Comparison of ENCODE assay signal across 8 cellular contexts in genomic region chr17:39867891-39868553, GRCh38. TPM values are rescaled to one million over a fixed set of nuclear protein-coding genes. Genes with fewer than 3 reads are reported as not detected.
A peak's percentile ranks its signal among the peaks of the same experiment; 100 is the strongest.
DNase-seq lines count a peak whose midpoint lies in the region; ATAC-seq lines count a peak whose summit lies in the region.

TSS of gene ZPBP2 (plus strand) at chr17:39868202. CDS start at chr17:39868355, 153 bp downstream.

- peak within 1 kb of the TSS; percentile 80 for H2AFZ ChIP-seq in Karpas-422 (ENCODE audit: low read length)
- no peak within 1 kb of the TSS for H2AFZ ChIP-seq in trophoblast cell (ENCODE audit: insufficient read depth, low read length, poor library complexity)

- no peaks in the 10 kb centered on the region for H3K9me3 ChIP-seq in CD4-positive, alpha-beta memory T cell (ENCODE audit: control insufficient read depth in 1 of 2, low read length in 2 of 2)
- no peaks in the 10 kb centered on the region for H3K9me3 ChIP-seq in Karpas-422 (ENCODE audit: low read length)
- peaks cover 5% of the 10 kb centered on the region for H3K9me3 ChIP-seq in trophoblast cell (ENCODE audit: insufficient read depth, low read depth, low read length)

- H3K14ac ChIP-seq in trophoblast cell (ENCODE audit: low read length), result no peak within 1 kb of the TSS

- H4K20me1 ChIP-seq in Karpas-422 (ENCODE audit: insufficient read depth, low read depth, low read length), result no peaks in the 10 kb centered on the region

- H3K4me3 Mint-ChIP-seq in CD4-positive, alpha-beta memory T cell, result peak within 1 kb of the TSS; percentile 79 to 93 (median 84)

- CTCF ChIA-PET in CD4-positive, alpha-beta memory T cell (lab: Charles Lee; ENCODE audit: partially characterized antibody), result no interaction called here

- no peak within 1 kb of the TSS for H3K9ac ChIP-seq in Karpas-422 (ENCODE audit: low read length)
- no peak within 1 kb of the TSS for H3K9ac ChIP-seq in trophoblast cell (ENCODE audit: low read length)

- H3K4me3 ChIP-seq in CD4-positive, alpha-beta memory T cell (ENCODE audit: low read length in 2 of 2), result peak within 1 kb of the TSS; percentile 47 to 55
- H3K4me3 ChIP-seq in Karpas-422 (ENCODE audit: low read length) (no peak within 1 kb of the TSS), trophoblast cell (ENCODE audit: low read depth, low read length) (peak within 1 kb of the TSS; percentile 18)

- H3K18ac ChIP-seq in trophoblast cell (ENCODE audit: low read length), result no peak within 1 kb of the TSS

- intact Hi-C loops in CD4-positive, alpha-beta memory T cell (cut with micrococcal nuclease), result loop anchor here (1.0 to 2.0 kb wide), 4 partner anchors 59 to 245 kb away; partner anchors contain the start of genes LRRC3C, ORMDL3 and PSMD3

- H3K4me1 ChIP-seq in CD4-positive, alpha-beta memory T cell (ENCODE audit: insufficient read depth, low read length), result peaks cover 38% of the 10 kb centered on the region
- H3K4me1 ChIP-seq in Karpas-422 (ENCODE audit: low read length) (peaks cover 65% of the 10 kb centered on the region), trophoblast cell (ENCODE audit: control insufficient read depth in 1 of 2, insufficient read depth in 2 of 2, low read length in 2 of 2) (no peaks in the 10 kb centered on the region)

- peaks cover 18% of the 10 kb centered on the region for H3K79me2 ChIP-seq in Karpas-422 (ENCODE audit: low read length)
- H3K79me2 ChIP-seq in trophoblast cell (ENCODE audit: control insufficient read depth, insufficient read depth, low read length, poor library complexity), result no peaks in the 10 kb centered on the region

- no CpG with 5 or more reads among the region's 67 CpGs for WGBS in trophoblast cell (ENCODE audit: extremely low coverage, insufficient coverage, insufficient read length)

- no peak within 1 kb of the TSS for H2AK5ac ChIP-seq in trophoblast cell (ENCODE audit: low read length)

- DNase-seq in CD4-positive, alpha-beta memory T cell, result peak in 2 of 5 donors; percentile 54 to 60
- DNase-seq in Karpas-422 (no peak), trophoblast cell (no peak), A172 (ENCODE audit: low spot score) (no peak)
- peak; percentile 47 for DNase-seq in activated T-helper 9 cell treated with anti-CD3 and anti-CD28 coated beads, Interleukin-2, amount 50 U/mL, for 16 hours (ENCODE audit: low read depth)

- no peak within 1 kb of the TSS for H2BK120ac ChIP-seq in trophoblast cell (ENCODE audit: insufficient read depth, low read length, poor library complexity)

- H3K9me2 ChIP-seq in Karpas-422 (replicated peaks; ENCODE audit: insufficient read depth, low read length), result no peaks in the 10 kb centered on the region

- peak within 1 kb of the TSS; percentile 93 for H3K27ac ChIP-seq in CD4-positive, alpha-beta memory T cell (ENCODE audit: low read depth, low read length)
- H3K27ac ChIP-seq in Karpas-422 (ENCODE audit: low read length) (peak within 1 kb of the TSS; percentile 98), trophoblast cell (ENCODE audit: low read depth, low read length) (no peak within 1 kb of the TSS)

- POLR2A ChIA-PET in CD4-positive, alpha-beta memory T cell (lab: Charles Lee; ENCODE audit: partially characterized antibody), result interaction anchor here (0.6 to 1.6 kb wide), 10 partner anchors 54 to 137 kb away, joined by 3 to 8 read pairs (median 3); partner anchors contain the start of genes LRRC3C, ORMDL3 and PSMD3

- H2BK5ac ChIP-seq in trophoblast cell (ENCODE audit: low read depth, low read length, poor library complexity), result no peak within 1 kb of the TSS

- H4K12ac ChIP-seq in trophoblast cell (ENCODE audit: low read depth, low read length), result no peak within 1 kb of the TSS

- H3K79me1 ChIP-seq in trophoblast cell (ENCODE audit: low read length), result no peaks in the 10 kb centered on the region

- no peak within 1 kb of the TSS for H3K4ac ChIP-seq in trophoblast cell (ENCODE audit: low read depth, low read length)

- H3K36me3 ChIP-seq in CD4-positive, alpha-beta memory T cell (ENCODE audit: insufficient read depth, low read length), result no peaks in the 10 kb centered on the region
- no peaks in the 10 kb centered on the region for H3K36me3 ChIP-seq in Karpas-422 (ENCODE audit: insufficient read depth, low read length)
- H3K36me3 ChIP-seq in trophoblast cell (ENCODE audit: control insufficient read depth in 1 of 2, insufficient read depth in 2 of 2, low read length in 2 of 2), result no peaks in the 10 kb centered on the region

- H4K8ac ChIP-seq in trophoblast cell (ENCODE audit: low read depth, low read length), result no peak within 1 kb of the TSS

- no peak within 1 kb of the TSS for H2BK12ac ChIP-seq in trophoblast cell (ENCODE audit: low read length)

- H3K9me3 Mint-ChIP-seq in CD4-positive, alpha-beta memory T cell, result no peaks in the 10 kb centered on the region

- no peaks in the 10 kb centered on the region for H3K27me3 ChIP-seq in CD4-positive, alpha-beta memory T cell (ENCODE audit: insufficient read depth, low read length)
- no peaks in the 10 kb centered on the region for H3K27me3 ChIP-seq in Karpas-422 (ENCODE audit: low read length)
- H3K27me3 ChIP-seq in trophoblast cell (ENCODE audit: insufficient read depth, low read length), result peaks cover 15% of the 10 kb centered on the region

- H3K23ac ChIP-seq in trophoblast cell (ENCODE audit: low read length), result no peak within 1 kb of the TSS

- no peaks in the 10 kb centered on the region for H3K27me3 Mint-ChIP-seq in CD4-positive, alpha-beta memory T cell

- H3K4me2 ChIP-seq in Karpas-422 (ENCODE audit: low read depth, low read length, poor library complexity, severe bottlenecking) (no peak within 1 kb of the TSS), trophoblast cell (ENCODE audit: low read length) (no peak within 1 kb of the TSS)

- H3K27ac Mint-ChIP-seq in CD4-positive, alpha-beta memory T cell, result peak within 1 kb of the TSS; percentile 96 to 99 (median 98)

- no peak within 1 kb of the TSS for H4K91ac ChIP-seq in trophoblast cell (ENCODE audit: low read depth, low read length)

- H3K36me3 Mint-ChIP-seq in CD4-positive, alpha-beta memory T cell, result peaks cover 0 to 10% of the 10 kb centered on the region in 2 donors

- no peak for ATAC-seq in HG02763 (IDR thresholded peaks at IDR 0.05; ENCODE audit: unreplicated experiment)
- no peak for ATAC-seq in GM19467 (IDR thresholded peaks at IDR 0.05; ENCODE audit: unreplicated experiment)
- ATAC-seq in HG03045 (IDR thresholded peaks at IDR 0.05; ENCODE audit: unreplicated experiment), result no peak

- peaks cover 35 to 62% (median 51%) of the 10 kb centered on the region in 4 donors for H3K4me1 Mint-ChIP-seq in CD4-positive, alpha-beta memory T cell

RNA-seq across cellular contexts. Expression of gene ZPBP2, which starts in this region (rescaled TPM):
- total RNA-seq in CD4-positive, alpha-beta memory T cell, result 1 to 10 TPM in 1 of 2 experiments, under 1 TPM in 1; 0.35 to 1.2 TPM
- under 1 TPM in 1 of 2 donors, not detected in 1; 0.25 TPM for polyA plus RNA-seq in CD4-positive, alpha-beta memory T cell
- 3.9 and 10.4 TPM in 2 replicates for total RNA-seq in Karpas-422 (2014; rRNA removed; shearing (Covaris generic); ENCODE audit: low replicate concordance)
- polyA plus RNA-seq in trophoblast cell (2013), result not detected in 2 replicates
- not detected in 2 replicates for total RNA-seq in A172 (2014; rRNA removed; shearing (Covaris generic))
